22 cellular contexts compared by ENCODE assay signal in genomic region chr2:17136231-17136630, GRCh38.
DNase-seq lines count a peak whose midpoint lies in the region; ATAC-seq, FAIRE-seq and TF ChIP-seq lines count a peak whose summit lies in the region.
"Had no signal": no experiment of that assay in that cellular context is flagged by ENCODE, and none has a peak within 500 bp of the region (broad histone marks: within the 10 kb centered on the region; RNA-seq: fewer than 3 reads in every experiment).

No MANE protein-coding gene starts in this region.

- no peaks in the 10 kb centered on the region for H3K9me2 ChIP-seq in SK-N-SH

- H3K27me3 ChIP-seq in K562 (ENCODE audit: control insufficient read depth in 2 of 2, insufficient read depth in 2 of 2, low read length in 2 of 2) (no peaks in the 10 kb centered on the region), SK-N-SH (ENCODE audit: insufficient read depth) (no peaks in the 10 kb centered on the region)
- H3K27me3 ChIP-seq: BE2C, BLaER1 had no signal

- H2AFZ ChIP-seq in K562 (ENCODE audit: low read depth, low read length) (peak overlapping the region; percentile 82), SK-N-SH (ENCODE audit: low read depth) (no peak overlapping the region)

- no peak for TF ChIP-seq RAD21 in K562 (CRISPR knock-in tag; conservative IDR thresholded peaks at IDR 0.05 in 1 of 2, IDR thresholded peaks at IDR 0.05 in 1 of 2)
- no peak for TF ChIP-seq RAD21 in SK-N-SH (IDR thresholded peaks at IDR 0.05; ENCODE audit: low read length)

- H3K79me2 ChIP-seq in K562 (ENCODE audit: control insufficient read depth, insufficient read depth, low read length) = no peaks in the 10 kb centered on the region
- no peaks in the 10 kb centered on the region for H3K79me2 ChIP-seq in SK-N-SH (ENCODE audit: insufficient read depth)

- H3K4me1 ChIP-seq in K562 (replicated peaks in 1 of 2; ENCODE audit: control insufficient read depth in 2 of 2, insufficient read depth in 2 of 2, low read length in 2 of 2) (peaks cover 0 to 13% of the 10 kb centered on the region in 2 experiments; a peak in 2 of 5 replicates), SK-N-SH (ENCODE audit: control insufficient read depth in 1 of 2, insufficient read depth in 2 of 2, low read depth in 1 of 2, low read length in 1 of 2) (peaks cover 0 to 10% of the 10 kb centered on the region in 2 experiments; a peak in 2 of 4 replicates)
- H3K4me1 ChIP-seq: BE2C, BLaER1, Caco-2 had no signal

- peak; percentile 73 for FAIRE-seq in K562 (lab: Jason Lieb, UNC)
- FAIRE-seq: A204.1, G401.6, GM12891, GM19239 had no signal

- DNase-seq in OCI-M1 (lab: John Stamatoyannopoulos, UW) (peak; percentile 63), OCI-M2 (lab: John Stamatoyannopoulos, UW; ENCODE audit: unreplicated experiment) (peak; percentile 41), SK-N-MC (ENCODE audit: low read depth, low spot score) (no peak), K562 (ENCODE audit: extremely low read depth in 1 of 4, low spot score in 3 of 4) (peak in 2 of 4 experiments; percentile 29 to 55), SK-N-SH (no peak)
- DNase-seq: 8988T; ACHN; BE2C; C1 segment of cervical spinal cord; Caco-2; Calu3; CD4-positive, CD25-positive, alpha-beta regulatory T cell; CD8-positive, alpha-beta T cell; DMS79 treated with DMSO at 0.1 percent for 48 hours; GF-D8 had no signal

- TF ChIP-seq POLR2A in K562 (conservative IDR thresholded peaks at IDR 0.05) = no peak

- no peaks in the 10 kb centered on the region for H3K9me1 ChIP-seq in K562 (ENCODE audit: control insufficient read depth, insufficient read depth, low read length)

- POLR2A ChIA-PET in K562 (lab: Yijun Ruan, JAX) (no interaction called here), SK-N-SH (lab: Yijun Ruan, JAX) (no interaction called here)

- TF ChIP-seq EP300 in K562 (IDR thresholded peaks at IDR 0.05; ENCODE audit: low read length) (no peak), SK-N-SH (IDR thresholded peaks at IDR 0.05; ENCODE audit: borderline replicate concordance in 1 of 2, low read depth in 1 of 2, low read length in 1 of 2) (no peak)

- H3K27ac ChIP-seq in SK-N-MC = peak overlapping the region; percentile 93
- peak overlapping the region; percentile 28; the same call in 1 of the 3 replicates for H3K27ac ChIP-seq in K562 (ENCODE audit: extremely low read depth, low read depth, low read length)
- H3K27ac ChIP-seq in SK-N-SH (ENCODE audit: low read depth in 2 of 2, low read length in 1 of 2) = no peak overlapping the region
- H3K27ac ChIP-seq: BLaER1 had no signal

- H3K9ac ChIP-seq in SK-N-MC (ENCODE audit: insufficient read length) (peak overlapping the region; percentile 48), K562 (ENCODE audit: insufficient read depth in 1 of 2, low read depth in 2 of 2, low read length in 2 of 2) (no peak overlapping the region), SK-N-SH (no peak overlapping the region)
- H3K9ac ChIP-seq: BLaER1 had no signal

- peak; percentile 63 for ATAC-seq in K562
- no peak for ATAC-seq in GM18907 (IDR thresholded peaks at IDR 0.05; ENCODE audit: unreplicated experiment)
- no peak for ATAC-seq in GM18909 (IDR thresholded peaks at IDR 0.05; ENCODE audit: poor library complexity, unreplicated experiment)
- ATAC-seq: CD8-positive, alpha-beta T cell had no signal

- H3K9me3 ChIP-seq in SK-N-MC (ENCODE audit: low read depth, low read length) (no peaks in the 10 kb centered on the region), K562 (replicated peaks; ENCODE audit: control insufficient read depth, insufficient read depth, low read depth, low read length) (no peaks in the 10 kb centered on the region), SK-N-SH (no peaks in the 10 kb centered on the region)
- H3K9me3 ChIP-seq: BE2C, BLaER1 had no signal

- CTCF ChIA-PET in K562 (lab: Yijun Ruan, JAX; ENCODE audit: low intra/inter-chr PET ratio) = no interaction called here
- CTCF ChIA-PET in SK-N-SH (lab: Yijun Ruan, JAX) = no interaction called here

- no peak for TF ChIP-seq CTCF in K562 (IDR thresholded peaks at IDR 0.05 in 2 of 3, conservative IDR thresholded peaks at IDR 0.05 in 1 of 3; ENCODE audit: insufficient read depth in 2 of 3, low read depth in 1 of 3, low read length in 3 of 3)
- no peak for TF ChIP-seq CTCF in SK-N-SH (IDR thresholded peaks at IDR 0.05)

- H4K20me1 ChIP-seq in K562 (replicated peaks; ENCODE audit: control insufficient read depth, insufficient read depth, low read length) (no peaks in the 10 kb centered on the region), SK-N-SH (ENCODE audit: insufficient read depth) (no peaks in the 10 kb centered on the region)
- H4K20me1 ChIP-seq: BLaER1 had no signal

- H3K36me3 ChIP-seq in SK-N-MC (ENCODE audit: insufficient read depth, low read length) = no peaks in the 10 kb centered on the region
- H3K36me3 ChIP-seq in K562 (ENCODE audit: control insufficient read depth, insufficient read depth, low read length) = no peaks in the 10 kb centered on the region
- no peaks in the 10 kb centered on the region for H3K36me3 ChIP-seq in SK-N-SH (replicated peaks in 1 of 2; ENCODE audit: control insufficient read depth in 1 of 2, insufficient read depth in 2 of 2, low read length in 1 of 2)
- H3K36me3 ChIP-seq: BE2C, BLaER1 had no signal

- in situ Hi-C loops in K562 (cut with MboI) = no loop called here

- H3F3A ChIP-seq in SK-N-SH (replicated peaks; ENCODE audit: insufficient read depth) = no peaks in the 10 kb centered on the region

- intact Hi-C loops in K562 (cut with micrococcal nuclease) = no loop called here

- peak overlapping the region; percentile 51 for H3K4me3 ChIP-seq in SK-N-MC
- H3K4me3 ChIP-seq in K562 = no peak overlapping the region
- H3K4me3 ChIP-seq in SK-N-SH (ENCODE audit: low read depth in 2 of 2, low read length in 1 of 2) = no peak overlapping the region
- H3K4me3 ChIP-seq: BLaER1 had no signal

- 44% methylated on average over 3 of the region's 3 CpGs for WGBS in K562 (ENCODE audit: insufficient coverage, low coverage, missing lambda C conversion rate)
- 31% methylated on average over 3 of the region's 3 CpGs for WGBS in SK-N-SH (ENCODE audit: low lambda C conversion rate)

- BruUV-seq in K562 (replicated peaks; lab: Mats Ljungman, UMichigan) = no TSS peak

- H3K4me2 ChIP-seq in K562 (ENCODE audit: insufficient read depth, low read length) (no peak overlapping the region), SK-N-SH (no peak overlapping the region)
- H3K4me2 ChIP-seq: BLaER1 had no signal

TF ChIP-seq in K562, 482 proteins besides CTCF, POLR2A, EP300 and RAD21 (continues in another document):
- no peak for TF ChIP-seq STAG1 (CRISPR knock-in tag; IDR thresholded peaks at IDR 0.05; ENCODE audit: borderline replicate concordance)
- no peak for TF ChIP-seq TCF3 (CRISPR knock-in tag; IDR thresholded peaks at IDR 0.05)
- TF ChIP-seq TCF15 (CRISPR knock-in tag; IDR thresholded peaks at IDR 0.05) = no peak
- no peak for TF ChIP-seq POLR2AphosphoS5 (IDR thresholded peaks at IDR 0.05; ENCODE audit: control insufficient read depth, insufficient read depth, low read depth, low read length)
- TF ChIP-seq NCOR1 (IDR thresholded peaks at IDR 0.05) = no peak
- TF ChIP-seq POLR3G (IDR thresholded peaks at IDR 0.05; ENCODE audit: extremely low read depth, insufficient read length, insufficient replicate concordance) = no peak
- no peak for TF ChIP-seq NR4A1 (CRISPR knock-in tag; IDR thresholded peaks at IDR 0.05)
- no peak for TF ChIP-seq NR4A1 (tag; IDR thresholded peaks at IDR 0.05)
- TF ChIP-seq TEAD1 (CRISPR knock-in tag; IDR thresholded peaks at IDR 0.05) = no peak
- TF ChIP-seq HINFP (tag; conservative IDR thresholded peaks at IDR 0.05; ENCODE audit: low read depth) = no peak

TF ChIP-seq in SK-N-SH, 30 proteins besides CTCF, POLR2A, EP300 and RAD21:
- no peak for TF ChIP-seq RFX5 (IDR thresholded peaks at IDR 0.05; ENCODE audit: low read length)
- no peak for TF ChIP-seq ELF1 (IDR thresholded peaks at IDR 0.05)
- TF ChIP-seq GABPA (IDR thresholded peaks at IDR 0.05; ENCODE audit: low read depth) = no peak
- TF ChIP-seq RCOR1 (IDR thresholded peaks at IDR 0.05; ENCODE audit: low read length) = no peak

Comparison
In these comparisons a context has a peak if more than half of its experiments do, and no peak if none do; other contexts are left out.
1. DNase-seq: peak in OCI-M1 (single experiment) and OCI-M2 (single experiment); none in SK-N-MC (single experiment) and SK-N-SH (single experiment).
2. H3K27ac ChIP-seq: peak in SK-N-MC (single experiment) and K562 (single experiment); none in SK-N-SH (0 of 2).